ENCODE assay signal across 9 cellular contexts in genomic region chr3:39267631-39268553, GRCh38. TPM values are rescaled to one million over a fixed set of nuclear protein-coding genes. Genes with fewer than 3 reads are reported as not detected.
A peak's percentile ranks its signal among the peaks of the same experiment; 100 is the strongest.
DNase-seq lines count a peak whose midpoint lies in the region; ATAC-seq lines count a peak whose summit lies in the region.
"Had no signal": no experiment of that assay in that cellular context is flagged by ENCODE, and none has a peak within 500 bp of the region (broad histone marks: within the 10 kb centered on the region; RNA-seq: fewer than 3 reads in every experiment).

No MANE protein-coding gene starts in this region.

- H4K8ac ChIP-seq in neuronal stem cell (ENCODE audit: low read depth, low read length) = no peak overlapping the region

- H2AK5ac ChIP-seq in neuronal stem cell (ENCODE audit: low read depth, low read length) = no peak overlapping the region

- H3K4me1 ChIP-seq in neuronal stem cell (ENCODE audit: control insufficient read depth in 2 of 2, insufficient read depth in 1 of 2, low read depth in 1 of 2, low read length in 2 of 2) = no peaks in the 10 kb centered on the region
- H3K4me1 ChIP-seq: thyroid gland had no signal

- H3K14ac ChIP-seq in neuronal stem cell (ENCODE audit: low read length) = no peak overlapping the region

- no peak overlapping the region for H3K9ac ChIP-seq in neuronal stem cell (ENCODE audit: low read depth, low read length, poor library complexity)

- ATAC-seq in stimulated activated naive CD8-positive, alpha-beta T cell treated with anti-CD3 and anti-CD28 coated beads, Interleukin-15, Interleukin-2, amounts not matched to agents 100 U/mL and 50 U/mL, for 24 hours = peak; percentile 94
- ATAC-seq in GM19328 (IDR thresholded peaks at IDR 0.05; ENCODE audit: unreplicated experiment) = no peak

- H3K23ac ChIP-seq in neuronal stem cell (ENCODE audit: low read depth, low read length, poor library complexity) = no peak overlapping the region

- no peak overlapping the region for H2BK120ac ChIP-seq in neuronal stem cell (ENCODE audit: low read depth, low read length)

- no peak overlapping the region for H3K4me2 ChIP-seq in neuronal stem cell (ENCODE audit: insufficient read depth, low read length, poor library complexity, severe bottlenecking)

- H3K18ac ChIP-seq in neuronal stem cell (ENCODE audit: low read length) = no peak overlapping the region

- DNase-seq in T-helper 2 cell (peak in 4 of 5 experiments; percentile 10 to 91 (median 68)), neuronal stem cell (ENCODE audit: low spot score) (no peak), COLO829 (ENCODE audit: low spot score) (no peak), COR-L47 (lab: John Stamatoyannopoulos, UW) (no peak)
- DNase-seq in activated T-cell treated with anti-CD3 and anti-CD28 coated beads, Interleukin-2, amount 50 U/mL, for 48 hours = peak; percentile 79 to 82
- peak; percentile 84 for DNase-seq in stimulated activated naive CD8-positive, alpha-beta T cell treated with anti-CD3 and anti-CD28 coated beads, Interleukin-15, Interleukin-2, amounts not matched to agents 100 U/mL and 50 U/mL, for 24 hours
- DNase-seq: NCI-H2081, thyroid gland had no signal

- no peaks in the 10 kb centered on the region for H3K79me1 ChIP-seq in neuronal stem cell (ENCODE audit: low read depth, low read length)

- peak overlapping the region; percentile 14 for H2BK5ac ChIP-seq in neuronal stem cell (ENCODE audit: low read length)

- H4K91ac ChIP-seq in neuronal stem cell (ENCODE audit: low read depth, low read length, poor library complexity) = no peak overlapping the region

- H3K9me3 ChIP-seq in neuronal stem cell (replicated peaks in 1 of 2; ENCODE audit: control insufficient read depth in 2 of 2, insufficient read depth in 1 of 2, low read depth in 1 of 2, low read length in 2 of 2) = no peaks in the 10 kb centered on the region
- H3K9me3 ChIP-seq: thyroid gland had no signal

- no peak overlapping the region for H3K27ac ChIP-seq in neuronal stem cell (replicated peaks; ENCODE audit: low read length)
- H3K27ac ChIP-seq: thyroid gland had no signal

- no CpG with 5 or more reads among the region's 15 CpGs for WGBS in neuronal stem cell (ENCODE audit: extremely low coverage in 2 of 2, insufficient read length in 2 of 2, insufficient replicate concordance in 1 of 2), 2 donors

- no peak overlapping the region for H2BK12ac ChIP-seq in neuronal stem cell (ENCODE audit: low read length)

- H3K4ac ChIP-seq in neuronal stem cell (ENCODE audit: low read length) = no peak overlapping the region

- no peak overlapping the region for H2BK15ac ChIP-seq in neuronal stem cell (ENCODE audit: low read length)

- no peaks in the 10 kb centered on the region for H3K36me3 ChIP-seq in neuronal stem cell (replicated peaks in 1 of 2; ENCODE audit: control insufficient read depth in 2 of 2, insufficient read depth in 2 of 2, low read length in 2 of 2)
- H3K36me3 ChIP-seq: thyroid gland had no signal

- peaks cover 0 to 7% (median 0%) of the 10 kb centered on the region in 3 experiments for H3K27me3 ChIP-seq in neuronal stem cell (ENCODE audit: control insufficient read depth in 3 of 3, insufficient read depth in 3 of 3, low read depth in 1 of 3, low read length in 3 of 3)
- H3K27me3 ChIP-seq: thyroid gland had no signal

- no peak overlapping the region for H2AFZ ChIP-seq in neuronal stem cell (ENCODE audit: low read length)

- no peak overlapping the region for H3K4me3 ChIP-seq in neuronal stem cell (ENCODE audit: low read length in 2 of 2)
- H3K4me3 ChIP-seq: thyroid gland had no signal

RNA-seq across cellular contexts. Expression of gene CX3CR1, which starts 11.9 kb away (rescaled TPM):
- 0.10 TPM for polyA plus RNA-seq in neuronal stem cell (2013, experiment 1 of 2)
- 0.18 TPM for polyA plus RNA-seq in neuronal stem cell (2013, experiment 2 of 2)

Comparison
In these comparisons a context has a peak if more than half of its experiments do, and no peak if none do; other contexts are left out.
1. DNase-seq: peak in T-helper 2 cell (4 of 5), activated T-cell treated with anti-CD3 and anti-CD28 coated beads, Interleukin-2, amount 50 U/mL, for 48 hours (2 of 2) and stimulated activated naive CD8-positive, alpha-beta T cell treated with anti-CD3 and anti-CD28 coated beads, Interleukin-15, Interleukin-2, amounts not matched to agents 100 U/mL and 50 U/mL, for 24 hours (single experiment); none in neuronal stem cell (single experiment), COLO829 (single experiment) and COR-L47 (single experiment).